ENCODE assay signal across 14 cellular contexts in genomic region chr1:245969274-245969673, GRCh38.
DNase-seq lines count a peak whose midpoint lies in the region; FAIRE-seq and TF ChIP-seq lines count a peak whose summit lies in the region.
"Had no signal": no experiment of that assay in that cellular context is flagged by ENCODE, and none has a peak within 500 bp of the region (broad histone marks: within the 10 kb centered on the region; RNA-seq: fewer than 3 reads in every experiment).

No MANE protein-coding gene starts in this region.

- H3K4me2 ChIP-seq in astrocyte (ENCODE audit: low read length) (peak overlapping the region; percentile 58), skeletal muscle satellite cell (ENCODE audit: low read length) (peak overlapping the region; percentile 31)

- no peaks in the 10 kb centered on the region for H3K9me3 Mint-ChIP-seq in astrocyte (ENCODE audit: unreplicated experiment)
- H3K9me3 Mint-ChIP-seq: T-helper 2 cell treated with Interferon-gamma antibody and Interleukin-4, amounts not matched to agents 5 μg/mL and 100 μg/mL, for 36 hours had no signal

- H3K27me3 ChIP-seq in astrocyte (ENCODE audit: insufficient read depth, low read length) (no peaks in the 10 kb centered on the region), skeletal muscle satellite cell (ENCODE audit: control insufficient read depth, insufficient read depth, low read length) (no peaks in the 10 kb centered on the region)
- H3K27me3 ChIP-seq: upper lobe of left lung had no signal

- H3K9ac ChIP-seq in astrocyte (ENCODE audit: low read length), result peak overlapping the region; percentile 48
- peak overlapping the region; percentile 2 for H3K9ac ChIP-seq in skeletal muscle satellite cell (ENCODE audit: low read depth, low read length)

- no peak overlapping the region for H2AFZ ChIP-seq in astrocyte (ENCODE audit: low read depth, low read length)

- no peaks in the 10 kb centered on the region for H3K79me2 ChIP-seq in astrocyte (ENCODE audit: insufficient read depth, low read length)

- no peaks in the 10 kb centered on the region for H4K20me1 ChIP-seq in astrocyte (ENCODE audit: insufficient read depth, low read length)

- H3K4me1 Mint-ChIP-seq in astrocyte (ENCODE audit: low read depth, unreplicated experiment), result peaks cover 32% of the 10 kb centered on the region

- DNase-seq in HCEC 1CT (peak; percentile 95), astrocyte (ENCODE audit: low read depth) (peak; percentile 97), hepatic stellate cell (ENCODE audit: low spot score) (peak; percentile 70), SKM-1 treated with dmso at 0.1 percent for 144 hours (lab: John Stamatoyannopoulos, UW; ENCODE audit: unreplicated experiment) (no peak), cerebellum (ENCODE audit: low spot score) (no peak), GF-D8 (lab: John Stamatoyannopoulos, UW) (no peak)
- DNase-seq: activated T-cell treated with anti-CD3 and anti-CD28 coated beads, Interleukin-2, amount 50 U/mL, for 1 hour; DMS53; NCI-H1048; occipital lobe; upper lobe of left lung had no signal

- H3K27ac ChIP-seq in astrocyte (ENCODE audit: low read depth, low read length), result peak overlapping the region; percentile 67
- H3K27ac ChIP-seq: upper lobe of left lung had no signal

- peaks cover 10% of the 10 kb centered on the region for H3K4me1 ChIP-seq in astrocyte (ENCODE audit: insufficient read depth, low read length)
- peaks cover 19% of the 10 kb centered on the region for H3K4me1 ChIP-seq in skeletal muscle satellite cell (ENCODE audit: control insufficient read depth, insufficient read depth, low read length)
- H3K4me1 ChIP-seq: upper lobe of left lung had no signal

- no peak overlapping the region for H3K4me3 Mint-ChIP-seq in astrocyte (ENCODE audit: unreplicated experiment)
- H3K4me3 Mint-ChIP-seq: T-helper 2 cell treated with Interferon-gamma antibody and Interleukin-4, amounts not matched to agents 5 μg/mL and 100 μg/mL, for 36 hours had no signal

- TF ChIP-seq CTCF in astrocyte (IDR thresholded peaks at IDR 0.05; ENCODE audit: insufficient read depth, low read depth, low read length), result no peak

- no peaks in the 10 kb centered on the region for H3K27me3 Mint-ChIP-seq in astrocyte (ENCODE audit: low read depth, unreplicated experiment)

- H3K9me3 ChIP-seq in astrocyte (ENCODE audit: insufficient read depth, low read depth, low read length), result no peaks in the 10 kb centered on the region
- no peaks in the 10 kb centered on the region for H3K9me3 ChIP-seq in skeletal muscle satellite cell (replicated peaks; ENCODE audit: low read length)
- H3K9me3 ChIP-seq: upper lobe of left lung had no signal

- peak overlapping the region; percentile 93 for H3K27ac Mint-ChIP-seq in astrocyte (ENCODE audit: unreplicated experiment)
- H3K27ac Mint-ChIP-seq: T-helper 2 cell treated with Interferon-gamma antibody and Interleukin-4, amounts not matched to agents 5 μg/mL and 100 μg/mL, for 36 hours had no signal

- FAIRE-seq in astrocyte (lab: Jason Lieb, UNC), result peak; percentile 98
- FAIRE-seq: colon had no signal

- H3K36me3 ChIP-seq in astrocyte (ENCODE audit: insufficient read depth, low read length) (no peaks in the 10 kb centered on the region), skeletal muscle satellite cell (ENCODE audit: insufficient read depth, low read length) (no peaks in the 10 kb centered on the region)
- H3K36me3 ChIP-seq: upper lobe of left lung had no signal

- peaks cover 5% of the 10 kb centered on the region for H3K36me3 Mint-ChIP-seq in astrocyte (ENCODE audit: low read depth, unreplicated experiment)

- no peak overlapping the region for H3K4me3 ChIP-seq in astrocyte (ENCODE audit: insufficient read depth, low read depth, low read length)
- H3K4me3 ChIP-seq in skeletal muscle satellite cell (ENCODE audit: low read length), result no peak overlapping the region
- H3K4me3 ChIP-seq: upper lobe of left lung had no signal

Comparison
In these comparisons a context has a peak if more than half of its experiments do, and no peak if none do; other contexts are left out.
1. DNase-seq: peak in HCEC 1CT (single experiment), astrocyte (single experiment) and hepatic stellate cell (single experiment); none in SKM-1 treated with dmso at 0.1 percent for 144 hours (single experiment), cerebellum (single experiment) and GF-D8 (single experiment).